In the genomic region with DNA sequence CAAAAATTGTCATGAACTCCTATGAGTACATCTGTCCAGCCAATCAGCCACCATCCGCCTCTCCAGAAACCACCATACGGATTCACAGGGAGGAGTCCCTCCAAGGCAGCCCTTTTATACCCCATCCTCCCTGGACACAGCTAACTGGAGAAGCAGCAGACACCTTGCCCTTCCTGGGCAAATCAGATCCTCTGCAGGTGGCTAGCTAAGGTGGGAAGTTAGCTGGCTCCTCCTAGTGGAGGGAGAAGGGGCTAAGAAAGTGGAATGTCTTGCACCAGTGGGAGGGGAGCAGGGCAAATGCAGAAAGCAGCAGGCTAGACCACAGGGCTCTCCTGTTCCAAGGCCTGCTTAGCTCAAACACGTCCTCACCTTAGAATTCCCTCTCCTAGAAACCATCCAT, we compare ENCODE assay signal across 1 cellular context.
TF ChIP-seq lines count a peak whose summit lies in the region.

No MANE protein-coding gene starts in this region.

TF ChIP-seq in GM12878, 131 proteins besides CTCF, POLR2A, EP300 and RAD21:
- TF ChIP-seq EZH2 (IDR thresholded peaks at IDR 0.05; ENCODE audit: borderline replicate concordance, control insufficient read depth, low read depth, low read length) (no peak), SREBF1 (IDR thresholded peaks at IDR 0.05; ENCODE audit: low read length) (no peak)
- TF ChIP-seq, protein P1, sequence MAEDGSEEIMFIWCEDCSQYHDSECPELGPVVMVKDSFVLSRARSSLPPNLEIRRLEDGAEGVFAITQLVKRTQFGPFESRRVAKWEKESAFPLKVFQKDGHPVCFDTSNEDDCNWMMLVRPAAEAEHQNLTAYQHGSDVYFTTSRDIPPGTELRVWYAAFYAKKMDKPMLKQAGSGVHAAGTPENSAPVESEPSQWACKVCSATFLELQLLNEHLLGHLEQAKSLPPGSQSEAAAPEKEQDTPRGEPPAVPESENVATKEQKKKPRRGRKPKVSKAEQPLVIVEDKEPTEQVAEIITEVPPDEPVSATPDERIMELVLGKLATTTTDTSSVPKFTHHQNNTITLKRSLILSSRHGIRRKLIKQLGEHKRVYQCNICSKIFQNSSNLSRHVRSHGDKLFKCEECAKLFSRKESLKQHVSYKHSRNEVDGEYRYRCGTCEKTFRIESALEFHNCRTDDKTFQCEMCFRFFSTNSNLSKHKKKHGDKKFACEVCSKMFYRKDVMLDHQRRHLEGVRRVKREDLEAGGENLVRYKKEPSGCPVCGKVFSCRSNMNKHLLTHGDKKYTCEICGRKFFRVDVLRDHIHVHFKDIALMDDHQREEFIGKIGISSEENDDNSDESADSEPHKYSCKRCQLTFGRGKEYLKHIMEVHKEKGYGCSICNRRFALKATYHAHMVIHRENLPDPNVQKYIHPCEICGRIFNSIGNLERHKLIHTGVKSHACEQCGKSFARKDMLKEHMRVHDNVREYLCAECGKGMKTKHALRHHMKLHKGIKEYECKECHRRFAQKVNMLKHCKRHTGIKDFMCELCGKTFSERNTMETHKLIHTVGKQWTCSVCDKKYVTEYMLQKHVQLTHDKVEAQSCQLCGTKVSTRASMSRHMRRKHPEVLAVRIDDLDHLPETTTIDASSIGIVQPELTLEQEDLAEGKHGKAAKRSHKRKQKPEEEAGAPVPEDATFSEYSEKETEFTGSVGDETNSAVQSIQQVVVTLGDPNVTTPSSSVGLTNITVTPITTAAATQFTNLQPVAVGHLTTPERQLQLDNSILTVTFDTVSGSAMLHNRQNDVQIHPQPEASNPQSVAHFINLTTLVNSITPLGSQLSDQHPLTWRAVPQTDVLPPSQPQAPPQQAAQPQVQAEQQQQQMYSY (CRISPR knock-in tag; IDR thresholded peaks at IDR 0.05) = no peak
- TF ChIP-seq, protein P2, sequence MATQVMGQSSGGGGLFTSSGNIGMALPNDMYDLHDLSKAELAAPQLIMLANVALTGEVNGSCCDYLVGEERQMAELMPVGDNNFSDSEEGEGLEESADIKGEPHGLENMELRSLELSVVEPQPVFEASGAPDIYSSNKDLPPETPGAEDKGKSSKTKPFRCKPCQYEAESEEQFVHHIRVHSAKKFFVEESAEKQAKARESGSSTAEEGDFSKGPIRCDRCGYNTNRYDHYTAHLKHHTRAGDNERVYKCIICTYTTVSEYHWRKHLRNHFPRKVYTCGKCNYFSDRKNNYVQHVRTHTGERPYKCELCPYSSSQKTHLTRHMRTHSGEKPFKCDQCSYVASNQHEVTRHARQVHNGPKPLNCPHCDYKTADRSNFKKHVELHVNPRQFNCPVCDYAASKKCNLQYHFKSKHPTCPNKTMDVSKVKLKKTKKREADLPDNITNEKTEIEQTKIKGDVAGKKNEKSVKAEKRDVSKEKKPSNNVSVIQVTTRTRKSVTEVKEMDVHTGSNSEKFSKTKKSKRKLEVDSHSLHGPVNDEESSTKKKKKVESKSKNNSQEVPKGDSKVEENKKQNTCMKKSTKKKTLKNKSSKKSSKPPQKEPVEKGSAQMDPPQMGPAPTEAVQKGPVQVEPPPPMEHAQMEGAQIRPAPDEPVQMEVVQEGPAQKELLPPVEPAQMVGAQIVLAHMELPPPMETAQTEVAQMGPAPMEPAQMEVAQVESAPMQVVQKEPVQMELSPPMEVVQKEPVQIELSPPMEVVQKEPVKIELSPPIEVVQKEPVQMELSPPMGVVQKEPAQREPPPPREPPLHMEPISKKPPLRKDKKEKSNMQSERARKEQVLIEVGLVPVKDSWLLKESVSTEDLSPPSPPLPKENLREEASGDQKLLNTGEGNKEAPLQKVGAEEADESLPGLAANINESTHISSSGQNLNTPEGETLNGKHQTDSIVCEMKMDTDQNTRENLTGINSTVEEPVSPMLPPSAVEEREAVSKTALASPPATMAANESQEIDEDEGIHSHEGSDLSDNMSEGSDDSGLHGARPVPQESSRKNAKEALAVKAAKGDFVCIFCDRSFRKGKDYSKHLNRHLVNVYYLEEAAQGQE (IDR thresholded peaks at IDR 0.05; ENCODE audit: low read depth, low read length) = no peak
